8 cellular contexts compared by ENCODE assay signal in genomic region chr20:25862967-25863530, GRCh38.
DNase-seq lines count a peak whose midpoint lies in the region; ATAC-seq and TF ChIP-seq lines count a peak whose summit lies in the region.
"Not testable (repeated sequence)": the region's sequence is repeated elsewhere in the genome, so short reads cannot be mapped to it uniquely, and the experiment has no call there.

No MANE protein-coding gene starts in this region.

- H2AFZ ChIP-seq in OCI-LY3 (ENCODE audit: low read depth, low read length) = peak overlapping the region; percentile 76; the same call in 1 of the 2 replicates

- peaks cover 47% of the 10 kb centered on the region for H3K4me1 Mint-ChIP-seq in activated CD8-positive, alpha-beta memory T cell treated with anti-CD3 and anti-CD28 coated beads, Interleukin-2, amount 10 ng/mL, durations not matched to agents 7 days and 5 days

- peak overlapping the region; percentile 48 for H3K4me3 Mint-ChIP-seq in activated CD8-positive, alpha-beta memory T cell treated with anti-CD3 and anti-CD28 coated beads, Interleukin-2, amount 10 ng/mL, durations not matched to agents 7 days and 5 days

- not testable (repeated sequence) for H3K9me3 Mint-ChIP-seq in activated CD8-positive, alpha-beta memory T cell treated with anti-CD3 and anti-CD28 coated beads, Interleukin-2, amount 10 ng/mL, durations not matched to agents 7 days and 5 days (ENCODE audit: low read depth)

- not testable (repeated sequence) for TF ChIP-seq CTCF in AG09319 (IDR thresholded peaks at IDR 0.05; ENCODE audit: low read depth, low read length); OCI-LY3 (IDR thresholded peaks at IDR 0.05; ENCODE audit: low read depth, low read length); lower leg skin (IDR thresholded peaks at IDR 0.05)

- H3K27ac ChIP-seq in OCI-LY3 (ENCODE audit: low read length); ectodermal cell (ENCODE audit: insufficient read depth, low read depth, low read length, poor library complexity, severe bottlenecking): not testable (repeated sequence)

- CTCF ChIA-PET in activated CD8-positive, alpha-beta memory T cell treated with anti-CD3 and anti-CD28 coated beads, Interleukin-2, amount 10 ng/mL, durations not matched to agents 7 days and 5 days (lab: Charles Lee) = not testable (repeated sequence)

- not testable (repeated sequence) for H3K9me3 ChIP-seq in OCI-LY3 (ENCODE audit: insufficient read depth, low read length); ectodermal cell (ENCODE audit: control insufficient read depth, low read length)

- TF ChIP-seq POLR2A in lower leg skin (IDR thresholded peaks at IDR 0.05) = not testable (repeated sequence)

- H3K4me3 ChIP-seq in OCI-LY3 (ENCODE audit: low read length) (peak overlapping the region; percentile 76), ectodermal cell (ENCODE audit: insufficient read depth, low read depth, low read length) (peak overlapping the region; percentile 31), lower leg skin (ENCODE audit: low read depth, poor library complexity, severe bottlenecking) (peak overlapping the region; percentile 8)

- H3K36me3 ChIP-seq in OCI-LY3 (replicated peaks; ENCODE audit: low read depth, low read length); ectodermal cell (ENCODE audit: control insufficient read depth, insufficient read depth, low read length): not testable (repeated sequence)

- in situ Hi-C loops in KBM-7 (cut with MboI; ENCODE audit: low pct_unique_long_range_greater_than_20kb, low sequenced_read_pairs) = not testable (repeated sequence)

- peaks cover 89% of the 10 kb centered on the region for H3K27me3 Mint-ChIP-seq in activated CD8-positive, alpha-beta memory T cell treated with anti-CD3 and anti-CD28 coated beads, Interleukin-2, amount 10 ng/mL, durations not matched to agents 7 days and 5 days

- not testable (repeated sequence) for H3K27me3 ChIP-seq in OCI-LY3 (ENCODE audit: low read depth, low read length)
- peaks cover 98% of the 10 kb centered on the region for H3K27me3 ChIP-seq in ectodermal cell (ENCODE audit: control insufficient read depth, insufficient read depth, low read length, poor library complexity, severe bottlenecking)

- intact Hi-C loops in lower leg skin (cut with DNase I; ENCODE audit: low total_unique reads) = not testable (repeated sequence)

- 2 to 3% methylated on average over 53 of the region's 53 CpGs for WGBS in ectodermal cell, 2 experiments
- WGBS in lower leg skin, 2 donors = 0 to 2% methylated on average over 13 to 42 of the region's 53 CpGs

- peak; percentile 49 for DNase-seq in AG09319 (ENCODE audit: extremely low read depth, low read depth)
- DNase-seq in KBM-7 = peak; percentile 84
- peak; percentile 84 for DNase-seq in activated CD8-positive, alpha-beta memory T cell treated with anti-CD3 and anti-CD28 coated beads, Interleukin-2, amount 10 ng/mL, durations not matched to agents 7 days and 5 days
- peak; percentile 78 to 97 for DNase-seq in lower leg skin (ENCODE audit: low spot score in 2 of 2)
- DNase-seq in stimulated activated CD4-positive, alpha-beta T cell treated with anti-CD3 and anti-CD28 coated beads, Interleukin-1b, Interleukin-23, amount 100 ng/mL, for 4 hours (ENCODE audit: low read depth in 2 of 2) = peak; percentile 70 to 81

- H3K27ac Mint-ChIP-seq in activated CD8-positive, alpha-beta memory T cell treated with anti-CD3 and anti-CD28 coated beads, Interleukin-2, amount 10 ng/mL, durations not matched to agents 7 days and 5 days = not testable (repeated sequence)

- H4K20me1 ChIP-seq in OCI-LY3 (ENCODE audit: insufficient read depth, low read length) = not testable (repeated sequence)

- peak; percentile 81 for ATAC-seq in GM19324 (IDR thresholded peaks at IDR 0.05; ENCODE audit: low FRiP score, unreplicated experiment)
- ATAC-seq in activated CD8-positive, alpha-beta memory T cell treated with anti-CD3 and anti-CD28 coated beads, Interleukin-2, amount 10 ng/mL, durations not matched to agents 7 days and 5 days = peak; percentile 35

- peak overlapping the region; percentile 71 for H3K4me2 ChIP-seq in OCI-LY3 (ENCODE audit: low read length)

- peak overlapping the region; percentile 27; the same call in 1 of the 2 replicates for H3K9ac ChIP-seq in OCI-LY3 (ENCODE audit: low read length)

- H3K4me1 ChIP-seq in OCI-LY3 (ENCODE audit: low read length); ectodermal cell (ENCODE audit: control insufficient read depth, insufficient read depth, low read length): not testable (repeated sequence)

- not testable (repeated sequence) for H3K36me3 Mint-ChIP-seq in activated CD8-positive, alpha-beta memory T cell treated with anti-CD3 and anti-CD28 coated beads, Interleukin-2, amount 10 ng/mL, durations not matched to agents 7 days and 5 days

- not testable (repeated sequence) for H3K79me2 ChIP-seq in OCI-LY3 (ENCODE audit: low read length)

Comparison
In these comparisons a context has a peak if more than half of its experiments do, and no peak if none do; other contexts are left out.
1. H3K4me3 ChIP-seq: peak in every context shown above with its lines; median percentile 76 in OCI-LY3; 31 in ectodermal cell; 8 in lower leg skin.